Comparison of ENCODE assay signal across 18 cellular contexts in genomic region chr6:24460966-24461365, GRCh38. TPM values are rescaled to one million over a fixed set of nuclear protein-coding genes. Genes with fewer than 3 reads are reported as not detected.
DNase-seq lines count a peak whose midpoint lies in the region; ATAC-seq and TF ChIP-seq lines count a peak whose summit lies in the region.
"Had no signal": no experiment of that assay in that cellular context is flagged by ENCODE, and none has a peak within 500 bp of the region (broad histone marks: within the 10 kb centered on the region; RNA-seq: fewer than 3 reads in every experiment).

No MANE protein-coding gene starts in this region.

- no peak overlapping the region for H3K4me2 ChIP-seq in PC-3 (ENCODE audit: low read length)

- no peaks in the 10 kb centered on the region for H3F3A ChIP-seq in PC-3 (ENCODE audit: low read length, unreplicated experiment)

- POLR2A ChIA-PET in PC-3 (lab: Charles Lee; ENCODE audit: unreplicated experiment): no interaction called here

- H3K9me3 ChIP-seq in right atrium auricular region: no peaks in the 10 kb centered on the region
- H3K9me3 ChIP-seq in PC-3 (ENCODE audit: low read length): no peaks in the 10 kb centered on the region
- no peaks in the 10 kb centered on the region for H3K9me3 ChIP-seq in esophagus muscularis mucosa
- H3K9me3 ChIP-seq: BE2C had no signal

- H3K9ac ChIP-seq in PC-3 (ENCODE audit: low read length): no peak overlapping the region

- H2AFZ ChIP-seq in PC-3 (ENCODE audit: low read length): no peak overlapping the region

- no peaks in the 10 kb centered on the region for H3K4me1 ChIP-seq in right atrium auricular region
- H3K4me1 ChIP-seq in PC-3 (ENCODE audit: insufficient read depth, low read length): peaks cover 5% of the 10 kb centered on the region; the same call in 1 of the 2 replicates
- no peaks in the 10 kb centered on the region for H3K4me1 ChIP-seq in esophagus muscularis mucosa
- H3K4me1 ChIP-seq: BE2C had no signal

- TF ChIP-seq POLR2A in esophagus muscularis mucosa (IDR thresholded peaks at IDR 0.05; ENCODE audit: low read depth): no peak

- no peaks in the 10 kb centered on the region for H3K79me2 ChIP-seq in PC-3 (ENCODE audit: low read length)

- no peaks in the 10 kb centered on the region for H3K36me3 ChIP-seq in right atrium auricular region
- H3K36me3 ChIP-seq in PC-3 (ENCODE audit: low read depth, low read length): no peaks in the 10 kb centered on the region
- peaks cover 0 to 15% (median 1%) of the 10 kb centered on the region in 4 donors for H3K36me3 ChIP-seq in esophagus muscularis mucosa
- H3K36me3 ChIP-seq: BE2C had no signal

- CTCF ChIA-PET in PC-3 (lab: Charles Lee): no interaction called here

- no peak for TF ChIP-seq CTCF in right atrium auricular region (IDR thresholded peaks at IDR 0.05)
- TF ChIP-seq CTCF in PC-3 (conservative IDR thresholded peaks at IDR 0.05; ENCODE audit: low read depth, low read length): no peak
- TF ChIP-seq CTCF in esophagus muscularis mucosa (IDR thresholded peaks at IDR 0.05): no peak

- no peaks in the 10 kb centered on the region for H4K20me1 ChIP-seq in PC-3 (ENCODE audit: low read length)

- ATAC-seq in Right ventricle myocardium inferior (no peak), PC-3 (peak; percentile 62)
- ATAC-seq: HCT116 had no signal

- H3K27ac ChIP-seq in right atrium auricular region (no peak overlapping the region), PC-3 (ENCODE audit: low read length) (no peak overlapping the region), esophagus muscularis mucosa (replicated peaks in 1 of 4) (no peak overlapping the region)
- H3K27ac ChIP-seq: HL-60 had no signal

- 80% methylated on average over 4 of the region's 4 CpGs for WGBS in esophagus muscularis mucosa

- intact Hi-C loops in Right ventricle myocardium inferior (cut with DNase I) (no loop called here), PC-3 (cut with micrococcal nuclease) (no loop called here), esophagus muscularis mucosa (cut with DNase I) (no loop called here)

- TF ChIP-seq EP300 in esophagus muscularis mucosa (IDR thresholded peaks at IDR 0.05): no peak

- H3K4me3 ChIP-seq in right atrium auricular region (no peak overlapping the region), PC-3 (ENCODE audit: low read length) (no peak overlapping the region), esophagus muscularis mucosa (no peak overlapping the region)

- peak; percentile 1 for DNase-seq in right atrium auricular region (ENCODE audit: low spot score)
- DNase-seq in Right ventricle myocardium inferior (ENCODE audit: missing footprints): no peak
- DNase-seq in PC-3: peak; percentile 29
- DNase-seq in esophagus muscularis mucosa (ENCODE audit: extremely low spot score): peak; percentile 64
- no peak for DNase-seq in SHP77 treated with DMSO at 0.1 percent for 48 hours (lab: John Stamatoyannopoulos, UW)
- no peak for DNase-seq in NCI-H2171 (lab: John Stamatoyannopoulos, UW)
- no peak for DNase-seq in SHP77 (lab: John Stamatoyannopoulos, UW)
- DNase-seq: ACHN; BE2C; C1 segment of cervical spinal cord; CD4-positive, CD25-positive, alpha-beta regulatory T cell; CD8-positive, alpha-beta memory T cell; COR-L47; GOT3; H7; HFFc6 had no signal

- BruUV-seq in PC-3 (replicated peaks; lab: Mats Ljungman, UMichigan): no TSS peak

- H3K9me2 ChIP-seq in PC-3 (replicated peaks; ENCODE audit: low read length): no peaks in the 10 kb centered on the region

- H3K27me3 ChIP-seq in right atrium auricular region (no peaks in the 10 kb centered on the region), PC-3 (ENCODE audit: low read length) (no peaks in the 10 kb centered on the region), esophagus muscularis mucosa (no peaks in the 10 kb centered on the region)
- H3K27me3 ChIP-seq: BE2C had no signal

RNA-seq across cellular contexts. Expression of gene GPLD1, which starts 28.4 kb away (rescaled TPM):
- total RNA-seq in right atrium auricular region (under 1 TPM; 0.33 to 0.71 TPM), Right ventricle myocardium inferior (1.1 TPM), PC-3 (2014; rRNA removed) (1.3 and 3.9 TPM in 2 replicates), esophagus muscularis mucosa (1 to 10 TPM; 3.8 to 5.3 (median 4.1) TPM)

RNA-seq across cellular contexts. Expression of gene ALDH5A1, which starts 33.8 kb away (rescaled TPM):
- total RNA-seq in right atrium auricular region: 1 to 10 TPM; 5.0 to 10.0 TPM
- 25.1 TPM for total RNA-seq in Right ventricle myocardium inferior
- total RNA-seq in PC-3 (2014; rRNA removed): 11.9 and 12.2 TPM in 2 replicates
- total RNA-seq in esophagus muscularis mucosa: 1 to 10 TPM; 2.5 to 3.5 (median 3.3) TPM

RNA-seq across cellular contexts. Expression of gene MRS2, which starts 58.2 kb away (rescaled TPM):
- total RNA-seq in right atrium auricular region: 10 to 100 TPM; 25.5 to 44.1 TPM
- 43.4 TPM for total RNA-seq in Right ventricle myocardium inferior
- total RNA-seq in PC-3 (2014; rRNA removed): 19.8 and 21.3 TPM in 2 replicates
- 10 to 100 TPM; 24.5 to 30.7 (median 25.5) TPM for total RNA-seq in esophagus muscularis mucosa

Comparison
In these comparisons a context has a peak if more than half of its experiments do, and no peak if none do; other contexts are left out.
1. DNase-seq: peak in right atrium auricular region (single experiment), PC-3 (single experiment) and esophagus muscularis mucosa (single experiment); none in Right ventricle myocardium inferior (single experiment), SHP77 treated with DMSO at 0.1 percent for 48 hours (single experiment), NCI-H2171 (single experiment) and SHP77 (0 of 2).